Comparison of ENCODE assay signal across 11 cellular contexts in genomic region chr5:135038829-135039525, GRCh38. TPM values are rescaled to one million over a fixed set of nuclear protein-coding genes. Genes with fewer than 3 reads are reported as not detected.
A peak's percentile ranks its signal among the peaks of the same experiment; 100 is the strongest.
DNase-seq lines count a peak whose midpoint lies in the region; ATAC-seq, FAIRE-seq and TF ChIP-seq lines count a peak whose summit lies in the region.
"Had no signal": no experiment of that assay in that cellular context is flagged by ENCODE, and none has a peak within 500 bp of the region (broad histone marks: within the 10 kb centered on the region; RNA-seq: fewer than 3 reads in every experiment).

No MANE protein-coding gene starts in this region.

- H3K4me1 ChIP-seq in iPS-18a (ENCODE audit: control insufficient read depth, low read depth, low read length) (no peaks in the 10 kb centered on the region), small intestine (ENCODE audit: control insufficient read depth in 2 of 2, insufficient read depth in 1 of 2, low read depth in 1 of 2, low read length in 1 of 2) (no peaks in the 10 kb centered on the region)

- no peaks in the 10 kb centered on the region for H3K36me3 Mint-ChIP-seq in stimulated activated memory B cell treated with anti-CD40 and anti-IgM and Interleukin-4, amounts not matched to agents 10 μg/mL and 1 μg/mL and 100 μg/mL, for 72 hours

- no peak for ATAC-seq in stimulated activated memory B cell treated with anti-CD40 and anti-IgM and Interleukin-4, amounts not matched to agents 10 μg/mL and 1 μg/mL and 100 μg/mL, for 72 hours

- H3K27me3 Mint-ChIP-seq in stimulated activated memory B cell treated with anti-CD40 and anti-IgM and Interleukin-4, amounts not matched to agents 10 μg/mL and 1 μg/mL and 100 μg/mL, for 72 hours: peaks cover 90% of the 10 kb centered on the region

- no peak overlapping the region for H3K27ac ChIP-seq in iPS-18a (ENCODE audit: low read length)
- peak overlapping the region in 1 of 2 donors; percentile 30 for H3K27ac ChIP-seq in small intestine (ENCODE audit: low read depth in 1 of 2, low read length in 1 of 2)
- H3K27ac ChIP-seq: 22Rv1 had no signal

- H3K4me1 Mint-ChIP-seq in stimulated activated memory B cell treated with anti-CD40 and anti-IgM and Interleukin-4, amounts not matched to agents 10 μg/mL and 1 μg/mL and 100 μg/mL, for 72 hours: peaks cover 28% of the 10 kb centered on the region

- H3K36me3 ChIP-seq in iPS-18a (ENCODE audit: control insufficient read depth, low read depth, low read length) (no peaks in the 10 kb centered on the region), small intestine (ENCODE audit: control insufficient read depth in 2 of 2, insufficient read depth in 2 of 2, low read length in 2 of 2) (no peaks in the 10 kb centered on the region)

- H3K9me3 Mint-ChIP-seq in stimulated activated memory B cell treated with anti-CD40 and anti-IgM and Interleukin-4, amounts not matched to agents 10 μg/mL and 1 μg/mL and 100 μg/mL, for 72 hours: no peaks in the 10 kb centered on the region
- H3K9me3 Mint-ChIP-seq: nephron had no signal

- no peak for FAIRE-seq in small intestine (lab: Jason Lieb, UNC)

- H3K4me3 ChIP-seq in WI38 (ENCODE audit: low read depth, low read length): peak overlapping the region; percentile 44
- peak overlapping the region; percentile 16 for H3K4me3 ChIP-seq in iPS-18a (ENCODE audit: low read length)
- peak overlapping the region; percentile 41 to 45 for H3K4me3 ChIP-seq in small intestine (ENCODE audit: low read depth in 1 of 2, low read length in 2 of 2)

- no peak for TF ChIP-seq CTCF in WI38 (IDR thresholded peaks at IDR 0.05; ENCODE audit: low read depth, low read length)
- TF ChIP-seq CTCF in GM13977 (IDR thresholded peaks at IDR 0.05; ENCODE audit: extremely low read depth, insufficient read depth, missing control alignments): no peak

- no peak overlapping the region for H3K4me3 Mint-ChIP-seq in stimulated activated memory B cell treated with anti-CD40 and anti-IgM and Interleukin-4, amounts not matched to agents 10 μg/mL and 1 μg/mL and 100 μg/mL, for 72 hours

- no peak overlapping the region for H3K9ac ChIP-seq in iPS-18a (ENCODE audit: low read length)

- no peak overlapping the region for H3K27ac Mint-ChIP-seq in stimulated activated memory B cell treated with anti-CD40 and anti-IgM and Interleukin-4, amounts not matched to agents 10 μg/mL and 1 μg/mL and 100 μg/mL, for 72 hours
- H3K27ac Mint-ChIP-seq: nephron had no signal

- 12 to 29% (median 23%) methylated on average over 54 to 67 of the region's 67 CpGs for WGBS in small intestine, 3 donors

- in situ Hi-C loops in GM13977 (cut with MboI; ENCODE audit: low pct_unique_long_range_greater_than_20kb, low sequenced_read_pairs, unreplicated experiment): no loop called here

- H3K9me3 ChIP-seq in iPS-18a (ENCODE audit: control insufficient read depth, low read depth, low read length) (no peaks in the 10 kb centered on the region), small intestine (ENCODE audit: control insufficient read depth, low read depth) (no peaks in the 10 kb centered on the region)

- DNase-seq in DMS 273 (lab: John Stamatoyannopoulos, UW; ENCODE audit: unreplicated experiment): peak; percentile 66
- DNase-seq in DMS 273 treated with DMSO at 0.1 percent for 48 hours (lab: John Stamatoyannopoulos, UW): no peak
- peak; percentile 31 for DNase-seq in small intestine
- no peak for DNase-seq in dedifferentiated amniotic fluid mesenchymal stem cell (ENCODE audit: extremely low spot score)
- no peak for DNase-seq in GM13977 (ENCODE audit: low spot score)
- DNase-seq: activated CD8-positive, alpha-beta memory T cell treated with anti-CD3 and anti-CD28 coated beads, Interleukin-2, amount 50 U/mL, for 4 hours had no signal

- H3K27me3 ChIP-seq in iPS-18a (ENCODE audit: control insufficient read depth, insufficient read depth, low read length): peaks cover 99% of the 10 kb centered on the region
- peaks cover 0 to 33% of the 10 kb centered on the region in 2 donors for H3K27me3 ChIP-seq in small intestine (ENCODE audit: control insufficient read depth in 2 of 2, insufficient read depth in 2 of 2, low read length in 2 of 2)

RNA-seq across cellular contexts. Expression of gene PITX1, which starts 4.9 kb away (rescaled TPM):
- 10 to 100 TPM in 2 of 3 donors, 1 to 10 TPM in 1; 5.4 to 30.0 (median 12.2) TPM for polyA plus RNA-seq in small intestine

Comparison
In these comparisons a context has a peak if more than half of its experiments do, and no peak if none do; other contexts are left out.
1. DNase-seq: peak in DMS 273 (single experiment) and small intestine (single experiment); none in DMS 273 treated with DMSO at 0.1 percent for 48 hours (single experiment), dedifferentiated amniotic fluid mesenchymal stem cell (single experiment) and GM13977 (single experiment).
2. Peak in every context shown above with its lines, with median percentiles within 50 percentile points of each other: H3K4me3 ChIP-seq.